ENCODE assay signal across 22 cellular contexts in the genomic region with DNA sequence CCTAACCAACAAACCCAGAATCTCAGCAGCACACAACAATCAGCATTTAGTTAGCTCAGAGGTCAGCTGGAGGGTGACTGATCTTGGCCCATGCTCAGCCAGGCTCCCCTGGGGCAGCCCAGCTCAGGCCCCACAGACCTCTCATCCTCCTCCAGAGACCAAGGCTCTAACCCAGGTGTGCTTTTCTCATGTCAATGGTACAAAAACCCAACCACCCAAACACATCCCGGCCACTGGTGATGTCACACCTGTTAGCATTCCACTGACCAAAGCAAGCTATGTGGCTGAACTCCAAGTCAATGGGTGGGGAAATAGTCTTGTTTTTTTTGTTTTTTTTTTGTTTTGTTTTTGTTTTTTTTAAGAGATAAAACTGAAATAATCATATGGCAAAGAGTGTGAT.
"Had no signal": no experiment of that assay in that cellular context is flagged by ENCODE, and none has a peak within 500 bp of the region (broad histone marks: within the 10 kb centered on the region; RNA-seq: fewer than 3 reads in every experiment).

No MANE protein-coding gene starts in this region.

- H3K27me3 ChIP-seq: cardiac muscle cell, left lung, neural progenitor cell, spleen, upper lobe of left lung had no signal

- ATAC-seq: activated CD4-positive, alpha-beta T cell treated with anti-CD3 and anti-CD28 coated beads for 36 hours; activated naive CD8-positive, alpha-beta T cell treated with anti-CD3 and anti-CD28 coated beads, Interleukin-2, amount 50 U/mL, for 24 hours; left lung; naive thymus-derived CD4-positive, alpha-beta T cell; WTC11 had no signal

- DNase-seq: activated CD4-positive, alpha-beta memory T cell treated with anti-CD3 and anti-CD28 coated beads for 36 hours; activated CD4-positive, alpha-beta T cell treated with anti-CD3 and anti-CD28 coated beads for 36 hours; activated effector memory CD4-positive, alpha-beta T cell treated with anti-CD3 and anti-CD28 coated beads, Interleukin-2, amount 50 U/mL, for 16 hours; activated naive CD4-positive, alpha-beta T cell treated with anti-CD3 and anti-CD28 coated beads, Interleukin-2, amount 50 U/mL, for 16 hours; activated naive CD8-positive, alpha-beta T cell treated with anti-CD3 and anti-CD28 coated beads, Interleukin-2, amount 50 U/mL, for 24 hours; cortex of kidney; foreskin fibroblast; left lung; naive thymus-derived CD4-positive, alpha-beta T cell; retina; spleen; stimulated activated CD4-positive, alpha-beta T cell treated with anti-CD3 and anti-CD28 coated beads, Interleukin-4, amount 100 ng/mL, for 1 hour; stimulated activated naive CD4-positive, alpha-beta T cell treated with Interleukin-2 at 50 U/mL for 16 hours; T-helper 9 cell had no signal

- H3K27me3 Mint-ChIP-seq: activated naive CD8-positive, alpha-beta T cell treated with anti-CD3 and anti-CD28 coated beads, Interleukin-2, amount 50 U/mL, for 24 hours had no signal

- H3K4me3 ChIP-seq: cardiac muscle cell, left lung, lung, neural progenitor cell, spleen, thoracic aorta, upper lobe of left lung had no signal

- H2AFZ ChIP-seq: neural progenitor cell had no signal

- H3K27ac ChIP-seq: cardiac muscle cell, left lung, neural progenitor cell, spleen, thoracic aorta, upper lobe of left lung had no signal

- FAIRE-seq: endometrium had no signal

- H3K9me3 ChIP-seq: left lung, thoracic aorta, upper lobe of left lung had no signal

- H3K4me1 Mint-ChIP-seq: neural progenitor cell, WTC11 had no signal

- H3K4me2 ChIP-seq: neural progenitor cell had no signal

- H3K9ac ChIP-seq: neural progenitor cell had no signal

- H3K36me3 ChIP-seq: cardiac muscle cell, left lung, neural progenitor cell, spleen, thoracic aorta, upper lobe of left lung had no signal

- H3K27ac Mint-ChIP-seq: activated CD4-positive, alpha-beta memory T cell treated with anti-CD3 and anti-CD28 coated beads for 36 hours; activated CD4-positive, alpha-beta T cell treated with anti-CD3 and anti-CD28 coated beads for 36 hours; activated naive CD8-positive, alpha-beta T cell treated with anti-CD3 and anti-CD28 coated beads, Interleukin-2, amount 50 U/mL, for 24 hours; naive thymus-derived CD4-positive, alpha-beta T cell; neural progenitor cell; progenitor cell of endocrine pancreas; WTC11 had no signal

- H3K4me3 Mint-ChIP-seq: activated CD4-positive, alpha-beta memory T cell treated with anti-CD3 and anti-CD28 coated beads for 36 hours; activated CD4-positive, alpha-beta T cell treated with anti-CD3 and anti-CD28 coated beads for 36 hours; activated naive CD8-positive, alpha-beta T cell treated with anti-CD3 and anti-CD28 coated beads, Interleukin-2, amount 50 U/mL, for 24 hours; naive thymus-derived CD4-positive, alpha-beta T cell; neural progenitor cell; WTC11 had no signal

- H3K4me1 ChIP-seq: left lung, neural progenitor cell, upper lobe of left lung had no signal

- H3K36me3 Mint-ChIP-seq: activated CD4-positive, alpha-beta memory T cell treated with anti-CD3 and anti-CD28 coated beads for 36 hours; neural progenitor cell; WTC11 had no signal
